In genomic region chr14:104726600-104727451, GRCh38 we compare ENCODE assay signal across 15 cellular contexts. TPM values are rescaled to one million over a fixed set of nuclear protein-coding genes. Genes with fewer than 3 reads are reported as not detected.
A peak's percentile ranks its signal among the peaks of the same experiment; 100 is the strongest.
DNase-seq lines count a peak whose midpoint lies in the region; ATAC-seq, FAIRE-seq and TF ChIP-seq lines count a peak whose summit lies in the region.
"Had no signal": no experiment of that assay in that cellular context is flagged by ENCODE, and none has a peak within 500 bp of the region (broad histone marks: within the 10 kb centered on the region; RNA-seq: fewer than 3 reads in every experiment).

No MANE protein-coding gene starts in this region.

- DNase-seq in Calu3 (peak; percentile 45), HT-29 (ENCODE audit: low spot score) (peak; percentile 37), astrocyte of the spinal cord (ENCODE audit: low read depth, low spot score) (no peak), small intestine (no peak)
- no peak for DNase-seq in activated naive CD4-positive, alpha-beta T cell treated with anti-CD3 and anti-CD28 coated beads, Interleukin-2, amount 50 U/mL, for 16 hours
- DNase-seq in activated CD4-positive, alpha-beta T cell treated with anti-CD3 and anti-CD28 coated beads, Interleukin-2, amount 50 U/mL, for 48 hours: no peak
- DNase-seq: cortex of kidney, NCI-H1694 treated with DMSO at 0.1 percent for 48 hours, T-helper 9 cell, transverse colon had no signal

- H3K4me1 ChIP-seq in small intestine (ENCODE audit: control insufficient read depth in 2 of 2, insufficient read depth in 1 of 2, low read depth in 1 of 2, low read length in 1 of 2): peaks cover 0 to 4% of the 10 kb centered on the region in 2 donors

- H3K27me3 Mint-ChIP-seq in Calu3 (ENCODE audit: unreplicated experiment) (peaks cover 33% of the 10 kb centered on the region), nephron (ENCODE audit: low read depth) (no peaks in the 10 kb centered on the region)
- H3K27me3 Mint-ChIP-seq: activated naive CD8-positive, alpha-beta T cell had no signal

- H3K36me3 Mint-ChIP-seq in Calu3 (ENCODE audit: insufficient read depth, unreplicated experiment): peaks cover 47% of the 10 kb centered on the region
- H3K36me3 Mint-ChIP-seq in nephron (ENCODE audit: low read depth): no peaks in the 10 kb centered on the region
- H3K36me3 Mint-ChIP-seq: activated naive CD8-positive, alpha-beta T cell had no signal

- H3K9me3 Mint-ChIP-seq in Calu3 (ENCODE audit: low read depth, unreplicated experiment) (no peaks in the 10 kb centered on the region), nephron (no peaks in the 10 kb centered on the region)

- FAIRE-seq in small intestine (lab: Jason Lieb, UNC): no peak
- FAIRE-seq: D721Med, GM12892 had no signal

- H3K4me1 Mint-ChIP-seq in Calu3 (ENCODE audit: low read depth, unreplicated experiment) (peaks cover 12% of the 10 kb centered on the region), nephron (peaks cover 11% of the 10 kb centered on the region)

- H3K4me3 ChIP-seq in astrocyte of the spinal cord (ENCODE audit: low read depth, low read length): no peak overlapping the region
- no peak overlapping the region for H3K4me3 ChIP-seq in small intestine (ENCODE audit: low read depth in 1 of 2, low read length in 2 of 2)
- H3K4me3 ChIP-seq: transverse colon had no signal

- no peaks in the 10 kb centered on the region for H3K27me3 ChIP-seq in small intestine (ENCODE audit: control insufficient read depth in 2 of 2, insufficient read depth in 2 of 2, low read length in 2 of 2)
- H3K27me3 ChIP-seq: transverse colon had no signal

- in situ Hi-C loops in astrocyte of the spinal cord (cut with HindIII; ENCODE audit: low sequenced_read_pairs): no loop called here

- no peaks in the 10 kb centered on the region for H3K9me3 ChIP-seq in small intestine (ENCODE audit: control insufficient read depth, low read depth)
- H3K9me3 ChIP-seq: transverse colon had no signal

- H3K4me3 Mint-ChIP-seq in Calu3 (ENCODE audit: low read depth, unreplicated experiment) (no peak overlapping the region), nephron (peak overlapping the region; percentile 35 to 44 (median 44))
- H3K4me3 Mint-ChIP-seq: activated naive CD8-positive, alpha-beta T cell had no signal

- WGBS in small intestine, 3 donors: 39 to 53% (median 49%) methylated on average over 21 of the region's 21 CpGs

- CTCF ChIA-PET in Calu3 (lab: Charles Lee): no interaction called here

- TF ChIP-seq CTCF in Calu3 (IDR thresholded peaks at IDR 0.05; ENCODE audit: unreplicated experiment): peak; percentile 30
- peak; percentile 16 for TF ChIP-seq CTCF in astrocyte of the spinal cord (IDR thresholded peaks at IDR 0.05; ENCODE audit: low read depth, low read length)
- peak in 2 of 3 experiments; percentile 10 to 13 for TF ChIP-seq CTCF in nephron (IDR thresholded peaks at IDR 0.05; ENCODE audit: unreplicated experiment in 3 of 3)

- H3K36me3 ChIP-seq in small intestine (ENCODE audit: control insufficient read depth in 2 of 2, insufficient read depth in 2 of 2, low read length in 2 of 2): peaks cover 0 to 2% of the 10 kb centered on the region in 2 donors
- H3K36me3 ChIP-seq: transverse colon had no signal

- peak overlapping the region; percentile 65 for H3K27ac Mint-ChIP-seq in Calu3 (ENCODE audit: unreplicated experiment)
- H3K27ac Mint-ChIP-seq in nephron: no peak overlapping the region
- H3K27ac Mint-ChIP-seq: activated naive CD8-positive, alpha-beta T cell had no signal

- no peak for ATAC-seq in GM21447 (IDR thresholded peaks at IDR 0.05; ENCODE audit: unreplicated experiment)

- H3K27ac ChIP-seq in small intestine (ENCODE audit: low read depth in 1 of 2, low read length in 1 of 2): no peak overlapping the region
- H3K27ac ChIP-seq: transverse colon had no signal

- no TSS peak for BruUV-seq in Calu3 (replicated peaks; lab: Mats Ljungman, UMichigan)

- intact Hi-C loops in Calu3 (cut with micrococcal nuclease; ENCODE audit: unreplicated experiment): no loop called here

RNA-seq across cellular contexts. Expression of gene ADSS1, which starts 2.8 kb away (rescaled TPM):
- 8.6 and 10.0 TPM in 2 replicates for total RNA-seq in Calu3 (2022)
- 2.1 and 8.3 TPM in 2 replicates for total RNA-seq in HT-29 (2014; rRNA removed; shearing (Covaris generic))
- 10 to 100 TPM in 1 of 3 donors, 1 to 10 TPM in 2; 3.6 to 12.7 (median 6.0) TPM for polyA plus RNA-seq in small intestine

RNA-seq across cellular contexts. Expression of gene SIVA1, which starts 26.1 kb away (rescaled TPM):
- total RNA-seq in Calu3 (2022): 72.3 and 73.3 TPM in 2 replicates
- total RNA-seq in HT-29 (2014; rRNA removed; shearing (Covaris generic)): 243 and 250 TPM in 2 replicates
- 100 to 1,000 TPM; 104 to 269 (median 177) TPM for polyA plus RNA-seq in small intestine

RNA-seq across cellular contexts. Expression of gene INF2, which starts 37.4 kb away (rescaled TPM):
- 208 and 220 TPM in 2 replicates for total RNA-seq in Calu3 (2022)
- 293 and 322 TPM in 2 replicates for total RNA-seq in HT-29 (2014; rRNA removed; shearing (Covaris generic))
- 100 to 1,000 TPM in 2 of 3 donors, 10 to 100 TPM in 1; 76.6 to 364 (median 317) TPM for polyA plus RNA-seq in small intestine

Comparison
In these comparisons a context has a peak if more than half of its experiments do, and no peak if none do; other contexts are left out.
1. DNase-seq: peak in Calu3 (single experiment) and HT-29 (single experiment); none in astrocyte of the spinal cord (single experiment), small intestine (single experiment), activated naive CD4-positive, alpha-beta T cell treated with anti-CD3 and anti-CD28 coated beads, Interleukin-2, amount 50 U/mL, for 16 hours (single experiment) and activated CD4-positive, alpha-beta T cell treated with anti-CD3 and anti-CD28 coated beads, Interleukin-2, amount 50 U/mL, for 48 hours (0 of 2).
2. Peak in every context shown above with its lines, with median percentiles within 50 percentile points of each other: CTCF ChIP-seq.